Comparison of ENCODE assay signal across 17 cellular contexts in genomic region chr6:156993713-156994112, GRCh38.
DNase-seq lines count a peak whose midpoint lies in the region; ATAC-seq and TF ChIP-seq lines count a peak whose summit lies in the region.
"Had no signal": no experiment of that assay in that cellular context is flagged by ENCODE, and none has a peak within 500 bp of the region (broad histone marks: within the 10 kb centered on the region; RNA-seq: fewer than 3 reads in every experiment).

No MANE protein-coding gene starts in this region.

- no peaks in the 10 kb centered on the region for H3K36me3 ChIP-seq in OCI-LY1 (ENCODE audit: insufficient read depth, low read length)
- no peaks in the 10 kb centered on the region for H3K36me3 ChIP-seq in body of pancreas (replicated peaks in 1 of 2; ENCODE audit: insufficient read depth in 1 of 2, low read depth in 2 of 2)
- H3K36me3 ChIP-seq: SJCRH30 had no signal

- H3K36me3 Mint-ChIP-seq in mesothelial cell of epicardium, result no peaks in the 10 kb centered on the region
- no peaks in the 10 kb centered on the region for H3K36me3 Mint-ChIP-seq in endothelial cell (ENCODE audit: low read depth, unreplicated experiment)

- intact Hi-C loops in body of pancreas (cut with DNase I), result no loop called here

- H3K9me3 Mint-ChIP-seq in mesothelial cell of epicardium (no peaks in the 10 kb centered on the region), endothelial cell (ENCODE audit: unreplicated experiment) (no peaks in the 10 kb centered on the region)
- H3K9me3 Mint-ChIP-seq: GM23338 had no signal

- H3K4me1 Mint-ChIP-seq in mesothelial cell of epicardium, result peaks cover 21% of the 10 kb centered on the region
- H3K4me1 Mint-ChIP-seq in endothelial cell (ENCODE audit: unreplicated experiment), result peaks cover 17% of the 10 kb centered on the region

- H3K4me3 ChIP-seq in OCI-LY1 (ENCODE audit: low read depth, low read length, poor library complexity, severe bottlenecking) (peak overlapping the region; percentile 37), body of pancreas (no peak overlapping the region)
- H3K4me3 ChIP-seq: BLaER1, GM23338, SJCRH30 had no signal

- H2AFZ ChIP-seq in OCI-LY1 (ENCODE audit: low read length), result no peak overlapping the region
- H2AFZ ChIP-seq: GM23338 had no signal

- WGBS in body of pancreas, 2 donors, result 87 to 88% methylated on average over 2 of the region's 2 CpGs

- peaks cover 79% of the 10 kb centered on the region for H3K79me2 ChIP-seq in OCI-LY1 (ENCODE audit: insufficient read depth, low read length)

- H3K27me3 Mint-ChIP-seq in mesothelial cell of epicardium (ENCODE audit: low read depth) (no peaks in the 10 kb centered on the region), endothelial cell (ENCODE audit: unreplicated experiment) (no peaks in the 10 kb centered on the region)

- peak overlapping the region; percentile 58 for H3K27ac ChIP-seq in OCI-LY1 (ENCODE audit: low read depth, low read length, poor library complexity, severe bottlenecking)
- H3K27ac ChIP-seq in body of pancreas, result peak overlapping the region in 3 of 4 donors; percentile 51 to 72 (median 62)
- H3K27ac ChIP-seq: BLaER1, RWPE1, SJCRH30 had no signal

- TF ChIP-seq POLR2A in body of pancreas (IDR thresholded peaks at IDR 0.05) (no peak), GM18505 (IDR thresholded peaks at IDR 0.05; ENCODE audit: borderline replicate concordance, extremely low read depth, insufficient read depth, insufficient read length) (no peak)

- no peaks in the 10 kb centered on the region for H3K9me2 ChIP-seq in OCI-LY1 (ENCODE audit: low read depth, low read length)

- H3K4me1 ChIP-seq in OCI-LY1 (ENCODE audit: insufficient read depth, low read length, severe bottlenecking), result peaks cover 58% of the 10 kb centered on the region
- peaks cover 26% of the 10 kb centered on the region for H3K4me1 ChIP-seq in body of pancreas
- H3K4me1 ChIP-seq: SJCRH30 had no signal

- H3K9ac ChIP-seq in OCI-LY1 (ENCODE audit: low read length), result peak overlapping the region; percentile 25; the same call in 1 of the 2 replicates
- H3K9ac ChIP-seq: BLaER1 had no signal

- no peak for ATAC-seq in body of pancreas
- no peak for ATAC-seq in GM18909 (IDR thresholded peaks at IDR 0.05; ENCODE audit: poor library complexity, unreplicated experiment)
- ATAC-seq in GM18505 (IDR thresholded peaks at IDR 0.05; ENCODE audit: unreplicated experiment), result no peak
- ATAC-seq: GM23338 had no signal

- H3K27me3 ChIP-seq in OCI-LY1 (ENCODE audit: insufficient read depth, low read length) (no peaks in the 10 kb centered on the region), body of pancreas (no peaks in the 10 kb centered on the region)
- H3K27me3 ChIP-seq: BLaER1, SJCRH30 had no signal

- H3K27ac Mint-ChIP-seq in mesothelial cell of epicardium (peak overlapping the region; percentile 62), endothelial cell (ENCODE audit: unreplicated experiment) (no peak overlapping the region)
- H3K27ac Mint-ChIP-seq: GM23338 had no signal

- TF ChIP-seq CTCF in OCI-LY1 (IDR thresholded peaks at IDR 0.05; ENCODE audit: low read length) (no peak), body of pancreas (IDR thresholded peaks at IDR 0.05) (no peak), mesothelial cell of epicardium (IDR thresholded peaks at IDR 0.05; ENCODE audit: unreplicated experiment) (no peak), endothelial cell (IDR thresholded peaks at IDR 0.05; ENCODE audit: unreplicated experiment) (no peak)

- H3K9me3 ChIP-seq in OCI-LY1 (ENCODE audit: low read length) (no peaks in the 10 kb centered on the region), body of pancreas (no peaks in the 10 kb centered on the region)
- H3K9me3 ChIP-seq: BLaER1, SJCRH30 had no signal

- no peaks in the 10 kb centered on the region for H3F3A ChIP-seq in OCI-LY1 (ENCODE audit: insufficient read depth, low read length)

- H3K4me2 ChIP-seq in OCI-LY1 (ENCODE audit: low read length), result peak overlapping the region; percentile 60
- H3K4me2 ChIP-seq: BLaER1, GM23338 had no signal

- H3K4me3 Mint-ChIP-seq in mesothelial cell of epicardium (no peak overlapping the region), endothelial cell (ENCODE audit: unreplicated experiment) (no peak overlapping the region)
- H3K4me3 Mint-ChIP-seq: GM23338 had no signal

- DNase-seq in body of pancreas, result no peak
- no peak for DNase-seq in mesothelial cell of epicardium (ENCODE audit: low spot score in 2 of 2, unreplicated experiment in 2 of 2)
- no peak for DNase-seq in endothelial cell (ENCODE audit: low spot score)
- DNase-seq in NAMALWA (ENCODE audit: low spot score), result no peak
- DNase-seq: DND-41, GDM1, NCI-H1092 treated with DMSO at 0.1 percent for 48 hours, NCI-H1694, NCI-H510A treated with DMSO at 0.1 percent for 48 hours, OCI-M1, SJCRH30 had no signal

- no peaks in the 10 kb centered on the region for H4K20me1 ChIP-seq in OCI-LY1 (ENCODE audit: insufficient read depth, low read length)
